In the genomic region with DNA sequence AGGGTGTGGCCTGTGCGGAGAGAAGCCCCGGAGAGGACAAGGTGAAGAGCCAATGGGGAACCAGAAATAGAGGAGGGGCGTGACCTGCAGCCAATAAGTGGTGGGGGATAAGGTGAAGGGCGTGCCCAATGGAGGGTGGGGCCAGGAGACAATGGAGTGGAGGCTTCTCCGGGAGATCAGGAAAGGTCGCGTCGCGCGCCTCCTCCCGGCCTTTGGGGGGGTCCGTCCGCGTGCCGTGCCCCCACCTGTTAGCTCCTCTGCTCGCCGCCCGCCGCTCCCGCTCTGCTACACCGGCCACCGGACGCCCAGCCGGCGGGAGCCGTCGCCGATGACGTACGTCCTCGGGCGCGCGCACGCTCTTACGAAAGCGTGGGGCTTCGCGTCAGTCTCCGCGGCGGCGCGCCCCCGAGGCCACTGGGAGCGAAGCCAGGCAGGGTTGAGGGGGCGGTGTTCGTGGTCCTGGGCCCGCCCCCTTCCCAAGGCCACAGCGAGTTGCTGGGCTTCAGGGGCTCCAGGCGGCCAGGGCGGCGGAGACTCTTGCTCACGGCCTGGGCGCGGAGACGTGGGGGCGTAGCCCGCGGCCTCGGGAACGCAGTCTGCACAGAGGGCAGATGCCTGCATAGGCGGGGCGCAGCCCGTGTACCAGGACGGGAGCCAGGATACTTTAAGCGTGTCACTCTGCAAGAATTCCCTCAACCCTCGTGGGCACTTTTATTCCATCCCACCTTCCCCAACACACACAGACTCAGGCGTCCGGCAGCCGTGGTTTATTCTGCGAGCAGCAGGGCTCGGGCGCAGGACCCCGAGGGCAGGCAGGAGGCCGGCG, we compare ENCODE assay signal across 1 cellular context.
A peak's percentile ranks its signal among the peaks of the same experiment; 100 is the strongest.
TF ChIP-seq lines count a peak whose summit lies in the region.

A gene (minus strand): TSS at position 337 of the 826 bp plus-strand sequence. CDS start 3,353 bp downstream, outside the sequence.

TF ChIP-seq in HepG2, 621 proteins besides CTCF, POLR2A, EP300 and RAD21 (continued from another document and continues in another):
- TF ChIP-seq, protein P1, sequence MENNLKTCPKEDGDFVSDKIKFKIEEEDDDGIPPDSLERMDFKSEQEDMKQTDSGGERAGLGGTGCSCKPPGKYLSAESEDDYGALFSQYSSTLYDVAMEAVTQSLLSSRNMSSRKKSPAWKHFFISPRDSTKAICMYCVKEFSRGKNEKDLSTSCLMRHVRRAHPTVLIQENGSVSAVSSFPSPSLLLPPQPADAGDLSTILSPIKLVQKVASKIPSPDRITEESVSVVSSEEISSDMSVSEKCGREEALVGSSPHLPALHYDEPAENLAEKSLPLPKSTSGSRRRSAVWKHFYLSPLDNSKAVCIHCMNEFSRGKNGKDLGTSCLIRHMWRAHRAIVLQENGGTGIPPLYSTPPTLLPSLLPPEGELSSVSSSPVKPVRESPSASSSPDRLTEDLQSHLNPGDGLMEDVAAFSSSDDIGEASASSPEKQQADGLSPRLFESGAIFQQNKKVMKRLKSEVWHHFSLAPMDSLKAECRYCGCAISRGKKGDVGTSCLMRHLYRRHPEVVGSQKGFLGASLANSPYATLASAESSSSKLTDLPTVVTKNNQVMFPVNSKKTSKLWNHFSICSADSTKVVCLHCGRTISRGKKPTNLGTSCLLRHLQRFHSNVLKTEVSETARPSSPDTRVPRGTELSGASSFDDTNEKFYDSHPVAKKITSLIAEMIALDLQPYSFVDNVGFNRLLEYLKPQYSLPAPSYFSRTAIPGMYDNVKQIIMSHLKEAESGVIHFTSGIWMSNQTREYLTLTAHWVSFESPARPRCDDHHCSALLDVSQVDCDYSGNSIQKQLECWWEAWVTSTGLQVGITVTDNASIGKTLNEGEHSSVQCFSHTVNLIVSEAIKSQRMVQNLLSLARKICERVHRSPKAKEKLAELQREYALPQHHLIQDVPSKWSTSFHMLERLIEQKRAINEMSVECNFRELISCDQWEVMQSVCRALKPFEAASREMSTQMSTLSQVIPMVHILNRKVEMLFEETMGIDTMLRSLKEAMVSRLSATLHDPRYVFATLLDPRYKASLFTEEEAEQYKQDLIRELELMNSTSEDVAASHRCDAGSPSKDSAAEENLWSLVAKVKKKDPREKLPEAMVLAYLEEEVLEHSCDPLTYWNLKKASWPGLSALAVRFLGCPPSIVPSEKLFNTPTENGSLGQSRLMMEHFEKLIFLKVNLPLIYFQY (CRISPR knock-in tag; IDR thresholded peaks at IDR 0.05; ENCODE audit: borderline replicate concordance) = no peak
- TF ChIP-seq ZNF556 (CRISPR knock-in tag; IDR thresholded peaks at IDR 0.05; ENCODE audit: borderline replicate concordance) (peak; percentile 69; the same call in 1 of the 2 replicates), GATAD2A (CRISPR knock-in tag; IDR thresholded peaks at IDR 0.05) (peak; percentile 71), PAWR (CRISPR knock-in tag; IDR thresholded peaks at IDR 0.05; ENCODE audit: borderline replicate concordance) (0 out of 2 replicates have a peak, but pooled peaks have one; percentile 38), ZKSCAN5 (CRISPR knock-in tag; IDR thresholded peaks at IDR 0.05) (no peak), ZNF282 (IDR thresholded peaks at IDR 0.05; ENCODE audit: partially characterized antibody) (no peak), JARID2 (CRISPR knock-in tag; IDR thresholded peaks at IDR 0.05; ENCODE audit: insufficient replicate concordance) (no peak), ZNF207 (IDR thresholded peaks at IDR 0.05; ENCODE audit: borderline replicate concordance) (no peak), ZNF709 (CRISPR knock-in tag; IDR thresholded peaks at IDR 0.05) (peak; percentile 92; the same call in 1 of the 2 replicates), DMAP1 (CRISPR knock-in tag; IDR thresholded peaks at IDR 0.05) (peak; percentile 75; the same call in 1 of the 2 replicates), NPAS2 (CRISPR knock-in tag; IDR thresholded peaks at IDR 0.05; ENCODE audit: borderline replicate concordance) (no peak), DR1 (CRISPR knock-in tag; IDR thresholded peaks at IDR 0.05) (0 out of 2 replicates have a peak, but pooled peaks have one; percentile 36), ZNF660 (CRISPR knock-in tag; IDR thresholded peaks at IDR 0.05; ENCODE audit: borderline replicate concordance, low read depth) (no peak), SCMH1 (CRISPR knock-in tag; IDR thresholded peaks at IDR 0.05; ENCODE audit: borderline replicate concordance) (no peak), MLLT10 (CRISPR knock-in tag; IDR thresholded peaks at IDR 0.05) (no peak), PHB2 (IDR thresholded peaks at IDR 0.05; ENCODE audit: partially characterized antibody) (no peak), ESRRA (CRISPR knock-in tag; IDR thresholded peaks at IDR 0.05; ENCODE audit: low read depth) (0 out of 2 replicates have a peak, but pooled peaks have one; percentile 56), ZNF564 (CRISPR knock-in tag; IDR thresholded peaks at IDR 0.05) (no peak), SMAD9 (CRISPR knock-in tag; IDR thresholded peaks at IDR 0.05) (0 out of 2 replicates have a peak, but pooled peaks have one; percentile 20), TBP (CRISPR knock-in tag; IDR thresholded peaks at IDR 0.05) (0 out of 2 replicates have a peak, but pooled peaks have one; percentile 66), KMT2B (CRISPR knock-in tag; IDR thresholded peaks at IDR 0.05) (peak; percentile 93), ZNF431 (CRISPR knock-in tag; IDR thresholded peaks at IDR 0.05; ENCODE audit: borderline replicate concordance, low read depth) (peak; percentile 39; the same call in 1 of the 2 replicates), ZNF251 (CRISPR knock-in tag; IDR thresholded peaks at IDR 0.05) (no peak)
- TF ChIP-seq, protein P2, sequence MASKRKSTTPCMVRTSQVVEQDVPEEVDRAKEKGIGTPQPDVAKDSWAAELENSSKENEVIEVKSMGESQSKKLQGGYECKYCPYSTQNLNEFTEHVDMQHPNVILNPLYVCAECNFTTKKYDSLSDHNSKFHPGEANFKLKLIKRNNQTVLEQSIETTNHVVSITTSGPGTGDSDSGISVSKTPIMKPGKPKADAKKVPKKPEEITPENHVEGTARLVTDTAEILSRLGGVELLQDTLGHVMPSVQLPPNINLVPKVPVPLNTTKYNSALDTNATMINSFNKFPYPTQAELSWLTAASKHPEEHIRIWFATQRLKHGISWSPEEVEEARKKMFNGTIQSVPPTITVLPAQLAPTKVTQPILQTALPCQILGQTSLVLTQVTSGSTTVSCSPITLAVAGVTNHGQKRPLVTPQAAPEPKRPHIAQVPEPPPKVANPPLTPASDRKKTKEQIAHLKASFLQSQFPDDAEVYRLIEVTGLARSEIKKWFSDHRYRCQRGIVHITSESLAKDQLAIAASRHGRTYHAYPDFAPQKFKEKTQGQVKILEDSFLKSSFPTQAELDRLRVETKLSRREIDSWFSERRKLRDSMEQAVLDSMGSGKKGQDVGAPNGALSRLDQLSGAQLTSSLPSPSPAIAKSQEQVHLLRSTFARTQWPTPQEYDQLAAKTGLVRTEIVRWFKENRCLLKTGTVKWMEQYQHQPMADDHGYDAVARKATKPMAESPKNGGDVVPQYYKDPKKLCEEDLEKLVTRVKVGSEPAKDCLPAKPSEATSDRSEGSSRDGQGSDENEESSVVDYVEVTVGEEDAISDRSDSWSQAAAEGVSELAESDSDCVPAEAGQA (IDR thresholded peaks at IDR 0.05; ENCODE audit: low read depth) = peak; percentile 93
- TF ChIP-seq, protein P2 (CRISPR knock-in tag; IDR thresholded peaks at IDR 0.05; ENCODE audit: borderline replicate concordance) = no peak; the same call in 1 of the 2 replicates
- TF ChIP-seq, protein P3, sequence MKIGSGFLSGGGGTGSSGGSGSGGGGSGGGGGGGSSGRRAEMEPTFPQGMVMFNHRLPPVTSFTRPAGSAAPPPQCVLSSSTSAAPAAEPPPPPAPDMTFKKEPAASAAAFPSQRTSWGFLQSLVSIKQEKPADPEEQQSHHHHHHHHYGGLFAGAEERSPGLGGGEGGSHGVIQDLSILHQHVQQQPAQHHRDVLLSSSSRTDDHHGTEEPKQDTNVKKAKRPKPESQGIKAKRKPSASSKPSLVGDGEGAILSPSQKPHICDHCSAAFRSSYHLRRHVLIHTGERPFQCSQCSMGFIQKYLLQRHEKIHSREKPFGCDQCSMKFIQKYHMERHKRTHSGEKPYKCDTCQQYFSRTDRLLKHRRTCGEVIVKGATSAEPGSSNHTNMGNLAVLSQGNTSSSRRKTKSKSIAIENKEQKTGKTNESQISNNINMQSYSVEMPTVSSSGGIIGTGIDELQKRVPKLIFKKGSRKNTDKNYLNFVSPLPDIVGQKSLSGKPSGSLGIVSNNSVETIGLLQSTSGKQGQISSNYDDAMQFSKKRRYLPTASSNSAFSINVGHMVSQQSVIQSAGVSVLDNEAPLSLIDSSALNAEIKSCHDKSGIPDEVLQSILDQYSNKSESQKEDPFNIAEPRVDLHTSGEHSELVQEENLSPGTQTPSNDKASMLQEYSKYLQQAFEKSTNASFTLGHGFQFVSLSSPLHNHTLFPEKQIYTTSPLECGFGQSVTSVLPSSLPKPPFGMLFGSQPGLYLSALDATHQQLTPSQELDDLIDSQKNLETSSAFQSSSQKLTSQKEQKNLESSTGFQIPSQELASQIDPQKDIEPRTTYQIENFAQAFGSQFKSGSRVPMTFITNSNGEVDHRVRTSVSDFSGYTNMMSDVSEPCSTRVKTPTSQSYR (CRISPR knock-in tag; IDR thresholded peaks at IDR 0.05; ENCODE audit: borderline replicate concordance) = peak; percentile 41; the same call in 1 of the 2 replicates
- TF ChIP-seq, protein P4, sequence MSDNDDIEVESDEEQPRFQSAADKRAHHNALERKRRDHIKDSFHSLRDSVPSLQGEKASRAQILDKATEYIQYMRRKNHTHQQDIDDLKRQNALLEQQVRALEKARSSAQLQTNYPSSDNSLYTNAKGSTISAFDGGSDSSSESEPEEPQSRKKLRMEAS (IDR thresholded peaks at IDR 0.05) = peak; percentile 79
- TF ChIP-seq, protein P5, sequence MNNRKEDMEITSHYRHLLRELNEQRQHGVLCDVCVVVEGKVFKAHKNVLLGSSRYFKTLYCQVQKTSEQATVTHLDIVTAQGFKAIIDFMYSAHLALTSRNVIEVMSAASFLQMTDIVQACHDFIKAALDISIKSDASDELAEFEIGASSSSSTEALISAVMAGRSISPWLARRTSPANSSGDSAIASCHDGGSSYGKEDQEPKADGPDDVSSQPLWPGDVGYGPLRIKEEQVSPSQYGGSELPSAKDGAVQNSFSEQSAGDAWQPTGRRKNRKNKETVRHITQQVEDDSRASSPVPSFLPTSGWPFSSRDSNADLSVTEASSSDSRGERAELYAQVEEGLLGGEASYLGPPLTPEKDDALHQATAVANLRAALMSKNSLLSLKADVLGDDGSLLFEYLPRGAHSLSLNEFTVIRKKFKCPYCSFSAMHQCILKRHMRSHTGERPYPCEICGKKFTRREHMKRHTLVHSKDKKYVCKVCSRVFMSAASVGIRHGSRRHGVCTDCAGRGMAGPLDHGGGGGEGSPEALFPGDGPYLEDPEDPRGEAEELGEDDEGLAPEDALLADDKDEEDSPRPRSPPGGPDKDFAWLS (CRISPR knock-in tag; IDR thresholded peaks at IDR 0.05; ENCODE audit: borderline replicate concordance) = no peak
- TF ChIP-seq, protein P6, sequence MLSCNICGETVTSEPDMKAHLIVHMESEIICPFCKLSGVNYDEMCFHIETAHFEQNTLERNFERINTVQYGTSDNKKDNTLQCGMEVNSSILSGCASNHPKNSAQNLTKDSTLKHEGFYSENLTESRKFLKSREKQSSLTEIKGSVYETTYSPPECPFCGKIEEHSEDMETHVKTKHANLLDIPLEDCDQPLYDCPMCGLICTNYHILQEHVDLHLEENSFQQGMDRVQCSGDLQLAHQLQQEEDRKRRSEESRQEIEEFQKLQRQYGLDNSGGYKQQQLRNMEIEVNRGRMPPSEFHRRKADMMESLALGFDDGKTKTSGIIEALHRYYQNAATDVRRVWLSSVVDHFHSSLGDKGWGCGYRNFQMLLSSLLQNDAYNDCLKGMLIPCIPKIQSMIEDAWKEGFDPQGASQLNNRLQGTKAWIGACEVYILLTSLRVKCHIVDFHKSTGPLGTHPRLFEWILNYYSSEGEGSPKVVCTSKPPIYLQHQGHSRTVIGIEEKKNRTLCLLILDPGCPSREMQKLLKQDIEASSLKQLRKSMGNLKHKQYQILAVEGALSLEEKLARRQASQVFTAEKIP (CRISPR knock-in tag; IDR thresholded peaks at IDR 0.05; ENCODE audit: borderline replicate concordance) = no peak
- TF ChIP-seq, protein P7, sequence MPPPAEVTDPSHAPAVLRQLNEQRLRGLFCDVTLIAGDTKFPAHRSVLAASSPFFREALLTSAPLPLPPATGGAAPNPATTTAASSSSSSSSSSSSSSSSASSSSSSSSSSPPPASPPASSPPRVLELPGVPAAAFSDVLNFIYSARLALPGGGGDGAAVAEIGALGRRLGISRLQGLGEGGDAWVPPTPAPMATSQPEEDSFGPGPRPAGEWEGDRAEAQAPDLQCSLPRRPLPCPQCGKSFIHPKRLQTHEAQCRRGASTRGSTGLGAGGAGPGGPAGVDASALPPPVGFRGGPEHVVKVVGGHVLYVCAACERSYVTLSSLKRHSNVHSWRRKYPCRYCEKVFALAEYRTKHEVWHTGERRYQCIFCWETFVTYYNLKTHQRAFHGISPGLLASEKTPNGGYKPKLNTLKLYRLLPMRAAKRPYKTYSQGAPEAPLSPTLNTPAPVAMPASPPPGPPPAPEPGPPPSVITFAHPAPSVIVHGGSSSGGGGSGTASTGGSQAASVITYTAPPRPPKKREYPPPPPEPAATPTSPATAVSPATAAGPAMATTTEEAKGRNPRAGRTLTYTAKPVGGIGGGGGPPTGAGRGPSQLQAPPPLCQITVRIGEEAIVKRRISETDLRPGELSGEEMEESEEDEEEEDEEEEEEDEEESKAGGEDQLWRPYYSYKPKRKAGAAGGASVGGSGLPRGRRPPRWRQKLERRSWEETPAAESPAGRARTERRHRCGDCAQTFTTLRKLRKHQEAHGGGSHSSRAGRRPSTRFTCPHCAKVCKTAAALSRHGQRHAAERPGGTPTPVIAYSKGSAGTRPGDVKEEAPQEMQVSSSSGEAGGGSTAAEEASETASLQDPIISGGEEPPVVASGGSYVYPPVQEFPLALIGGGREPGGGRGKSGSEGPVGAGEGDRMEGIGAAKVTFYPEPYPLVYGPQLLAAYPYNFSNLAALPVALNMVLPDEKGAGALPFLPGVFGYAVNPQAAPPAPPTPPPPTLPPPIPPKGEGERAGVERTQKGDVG (CRISPR knock-in tag; IDR thresholded peaks at IDR 0.05; ENCODE audit: borderline replicate concordance) = peak; percentile 93
- TF ChIP-seq, protein P8, sequence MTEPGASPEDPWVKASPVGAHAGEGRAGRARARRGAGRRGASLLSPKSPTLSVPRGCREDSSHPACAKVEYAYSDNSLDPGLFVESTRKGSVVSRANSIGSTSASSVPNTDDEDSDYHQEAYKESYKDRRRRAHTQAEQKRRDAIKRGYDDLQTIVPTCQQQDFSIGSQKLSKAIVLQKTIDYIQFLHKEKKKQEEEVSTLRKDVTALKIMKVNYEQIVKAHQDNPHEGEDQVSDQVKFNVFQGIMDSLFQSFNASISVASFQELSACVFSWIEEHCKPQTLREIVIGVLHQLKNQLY (CRISPR knock-in tag; IDR thresholded peaks at IDR 0.05) = peak; percentile 67
